In genomic region chr16:84292032-84292431, GRCh38 we compare ENCODE assay signal across 13 cellular contexts. TPM values are rescaled to one million over a fixed set of nuclear protein-coding genes. Genes with fewer than 3 reads are reported as not detected.
DNase-seq lines count a peak whose midpoint lies in the region; ATAC-seq and TF ChIP-seq lines count a peak whose summit lies in the region.
"Had no signal": no experiment of that assay in that cellular context is flagged by ENCODE, and none has a peak within 500 bp of the region (broad histone marks: within the 10 kb centered on the region; RNA-seq: fewer than 3 reads in every experiment).

No MANE protein-coding gene starts in this region.

- H3K27ac Mint-ChIP-seq in MCF 10A (ENCODE audit: low read depth, unreplicated experiment), result no peak overlapping the region
- no peak overlapping the region for H3K27ac Mint-ChIP-seq in activated T-cell treated with anti-CD3 and anti-CD28 coated beads, Interleukin-2, amount 50 U/mL, for 72 hours
- H3K27ac Mint-ChIP-seq: T-helper 2 cell treated with Interferon-gamma antibody and Interleukin-4, amounts not matched to agents 5 μg/mL and 100 μg/mL, for 36 hours had no signal

- BruUV-seq in MCF 10A (replicated peaks; lab: Mats Ljungman, UMichigan), result no TSS peak

- H3K4me1 ChIP-seq in breast epithelium, result no peaks in the 10 kb centered on the region

- no peak overlapping the region for H3K27ac ChIP-seq in breast epithelium
- H3K27ac ChIP-seq: suprapubic skin had no signal

- no peak overlapping the region for H3K4me3 Mint-ChIP-seq in MCF 10A (ENCODE audit: unreplicated experiment)
- no peak overlapping the region for H3K4me3 Mint-ChIP-seq in activated T-cell treated with anti-CD3 and anti-CD28 coated beads, Interleukin-2, amount 50 U/mL, for 72 hours
- H3K4me3 Mint-ChIP-seq: T-helper 2 cell treated with Interferon-gamma antibody and Interleukin-4, amounts not matched to agents 5 μg/mL and 100 μg/mL, for 36 hours had no signal

- intact Hi-C loops in MCF 10A (cut with micrococcal nuclease), result no loop called here
- intact Hi-C loops in breast epithelium (cut with DNase I; ENCODE audit: low total_unique reads), result no loop called here

- H3K36me3 ChIP-seq in breast epithelium, result no peaks in the 10 kb centered on the region
- H3K36me3 ChIP-seq: suprapubic skin had no signal

- no peak for TF ChIP-seq POLR2A in breast epithelium (IDR thresholded peaks at IDR 0.05)

- peaks cover 0 to 24% of the 10 kb centered on the region in 2 donors for H3K27me3 ChIP-seq in breast epithelium

- no peak for TF ChIP-seq CTCF in MCF 10A (IDR thresholded peaks at IDR 0.05; ENCODE audit: unreplicated experiment)
- TF ChIP-seq CTCF in breast epithelium (IDR thresholded peaks at IDR 0.05), result no peak
- TF ChIP-seq CTCF in epithelial cell of esophagus (IDR thresholded peaks at IDR 0.05; ENCODE audit: insufficient read depth, low read depth, low read length, missing control alignments), result no peak

- H3K27me3 Mint-ChIP-seq in MCF 10A (ENCODE audit: insufficient read depth, unreplicated experiment), result peaks cover 71% of the 10 kb centered on the region
- H3K27me3 Mint-ChIP-seq in activated T-cell treated with anti-CD3 and anti-CD28 coated beads, Interleukin-2, amount 50 U/mL, for 72 hours (ENCODE audit: low read depth), result peaks cover 61% of the 10 kb centered on the region

- POLR2A ChIA-PET in MCF 10A (lab: Yijun Ruan, JAX), result no interaction called here

- H3K4me3 ChIP-seq in breast epithelium (no peak overlapping the region), epithelial cell of esophagus (ENCODE audit: low read length) (no peak overlapping the region)
- H3K4me3 ChIP-seq: suprapubic skin had no signal

- H3K9me3 Mint-ChIP-seq in MCF 10A (ENCODE audit: unreplicated experiment), result no peaks in the 10 kb centered on the region
- H3K9me3 Mint-ChIP-seq in activated T-cell treated with anti-CD3 and anti-CD28 coated beads, Interleukin-2, amount 50 U/mL, for 72 hours, result no peaks in the 10 kb centered on the region
- H3K9me3 Mint-ChIP-seq: T-helper 2 cell treated with Interferon-gamma antibody and Interleukin-4, amounts not matched to agents 5 μg/mL and 100 μg/mL, for 36 hours had no signal

- DNase-seq in MCF 10A (ENCODE audit: unreplicated experiment) (peak; percentile 57), breast epithelium (ENCODE audit: low spot score in 2 of 2) (no peak), NCI-H2171 treated with DMSO at 0.1 percent for 48 hours (lab: John Stamatoyannopoulos, UW) (peak; percentile 83), epithelial cell of esophagus (ENCODE audit: low read depth) (peak; percentile 42)
- no peak for DNase-seq in activated T-cell treated with anti-CD3 and anti-CD28 coated beads, Interleukin-2, amount 50 U/mL, for 72 hours
- DNase-seq: activated CD4-positive, alpha-beta T cell treated with anti-CD3 and anti-CD28 coated beads, Interleukin-2, amount 50 U/mL, for 4 hours; mesenchymal stem cell had no signal

- H3K9me3 ChIP-seq in breast epithelium, result no peaks in the 10 kb centered on the region
- H3K9me3 ChIP-seq: suprapubic skin had no signal

- peaks cover 12% of the 10 kb centered on the region for H3K4me1 Mint-ChIP-seq in MCF 10A (ENCODE audit: insufficient read depth, unreplicated experiment)
- H3K4me1 Mint-ChIP-seq in activated T-cell treated with anti-CD3 and anti-CD28 coated beads, Interleukin-2, amount 50 U/mL, for 72 hours (ENCODE audit: low read depth), result peaks cover 7% of the 10 kb centered on the region

- ATAC-seq in GM18870 (IDR thresholded peaks at IDR 0.05; ENCODE audit: unreplicated experiment) (no peak), HG02588 (IDR thresholded peaks at IDR 0.05; ENCODE audit: unreplicated experiment) (no peak), GM21447 (IDR thresholded peaks at IDR 0.05; ENCODE audit: unreplicated experiment) (no peak)
- ATAC-seq in activated T-cell treated with anti-CD3 and anti-CD28 coated beads, Interleukin-2, amount 50 U/mL, for 72 hours (replicated peaks in 1 of 2), result no peak

- H3K36me3 Mint-ChIP-seq in MCF 10A (ENCODE audit: insufficient read depth, unreplicated experiment), result no peaks in the 10 kb centered on the region
- H3K36me3 Mint-ChIP-seq in activated T-cell treated with anti-CD3 and anti-CD28 coated beads, Interleukin-2, amount 50 U/mL, for 72 hours (ENCODE audit: insufficient read depth in 2 of 2), result no peaks in the 10 kb centered on the region

- CTCF ChIA-PET in MCF 10A (lab: Yijun Ruan, JAX), result no interaction called here

RNA-seq across cellular contexts. Expression of gene WFDC1, which starts 2.6 kb away (rescaled TPM):
- total RNA-seq in MCF 10A (2022), result not detected in 2 replicates
- 1 to 10 TPM in 2 of 3 donors, under 1 TPM in 1; 0.16 to 3.3 (median 1.3) TPM for total RNA-seq in breast epithelium
- total RNA-seq in activated T-cell treated with anti-CD3 and anti-CD28 coated beads, Interleukin-2, amount 50 U/mL, for 72 hours, result not detected

RNA-seq across cellular contexts. Expression of gene KCNG4, which starts 52.2 kb away (rescaled TPM):
- total RNA-seq in MCF 10A (2022) (not detected in 2 replicates), breast epithelium (not detected)
- not detected for total RNA-seq in activated T-cell treated with anti-CD3 and anti-CD28 coated beads, Interleukin-2, amount 50 U/mL, for 72 hours
- total RNA-seq: osteocyte, suprapubic skin had no signal

Comparison
In these comparisons a context has a peak if more than half of its experiments do, and no peak if none do; other contexts are left out.
1. DNase-seq: peak in MCF 10A (single experiment), NCI-H2171 treated with DMSO at 0.1 percent for 48 hours (single experiment) and epithelial cell of esophagus (single experiment); none in breast epithelium (0 of 2) and activated T-cell treated with anti-CD3 and anti-CD28 coated beads, Interleukin-2, amount 50 U/mL, for 72 hours (0 of 2).